ENCODE assay signal across 10 cellular contexts in genomic region chr2:36456227-36456788, GRCh38.
A peak's percentile ranks its signal among the peaks of the same experiment; 100 is the strongest.
DNase-seq lines count a peak whose midpoint lies in the region; ATAC-seq and TF ChIP-seq lines count a peak whose summit lies in the region.
"Had no signal": no experiment of that assay in that cellular context is flagged by ENCODE, and none has a peak within 500 bp of the region (broad histone marks: within the 10 kb centered on the region; RNA-seq: fewer than 3 reads in every experiment).

No MANE protein-coding gene starts in this region.

- ATAC-seq in upper lobe of right lung (peak; percentile 66), GM19463 (IDR thresholded peaks at IDR 0.05; ENCODE audit: unreplicated experiment) (no peak)

- H3K9me3 ChIP-seq in esophagus (ENCODE audit: control insufficient read depth in 2 of 2, insufficient read depth in 1 of 2, low read depth in 1 of 2, low read length in 1 of 2) (no peaks in the 10 kb centered on the region), upper lobe of right lung (no peaks in the 10 kb centered on the region)

- H3K4me1 ChIP-seq in esophagus (ENCODE audit: control insufficient read depth in 2 of 2, insufficient read depth in 2 of 2, low read length in 1 of 2) = peaks cover 0 to 2% of the 10 kb centered on the region in 2 donors
- H3K4me1 ChIP-seq in upper lobe of right lung = peaks cover 44% of the 10 kb centered on the region

- H3K27me3 ChIP-seq in esophagus (ENCODE audit: control insufficient read depth in 1 of 2, insufficient read depth in 2 of 2, low read length in 2 of 2) = no peaks in the 10 kb centered on the region
- H3K27me3 ChIP-seq in upper lobe of right lung = no peaks in the 10 kb centered on the region

- intact Hi-C loops in upper lobe of right lung (cut with DNase I) = no loop called here

- H3K4me3 ChIP-seq in esophagus (ENCODE audit: low read depth in 1 of 2, low read length in 2 of 2) = no peak overlapping the region
- H3K4me3 ChIP-seq in upper lobe of right lung = no peak overlapping the region

- H3K27ac ChIP-seq in esophagus (ENCODE audit: low read depth in 2 of 2, low read length in 1 of 2) (peak overlapping the region; percentile 34 to 52), upper lobe of right lung (peak overlapping the region; percentile 48)

- H3K36me3 ChIP-seq in esophagus (ENCODE audit: control insufficient read depth in 2 of 2, insufficient read depth in 2 of 2, low read length in 1 of 2) (peaks cover 0 to 2% of the 10 kb centered on the region in 2 donors), upper lobe of right lung (peaks cover 23% of the 10 kb centered on the region)

- no peak for TF ChIP-seq CTCF in upper lobe of right lung (IDR thresholded peaks at IDR 0.05)

- WGBS in esophagus, 2 donors = 50 to 64% methylated on average over 11 of the region's 11 CpGs

- DNase-seq in NCI-H2029 treated with DMSO at 0.1 percent for 48 hours (lab: John Stamatoyannopoulos, UW) (peak; percentile 5), NCI-H2029 (lab: John Stamatoyannopoulos, UW) (no peak), mucosa of gallbladder (ENCODE audit: low spot score) (peak; percentile 64), upper lobe of right lung (peak; percentile 72), GM19238 (ENCODE audit: insufficient read length, low spot score) (no peak), NCI-H2081 treated with DMSO at 0.1 percent for 48 hours (lab: John Stamatoyannopoulos, UW) (no peak)
- DNase-seq: 8988T, NCI-H774 had no signal

Comparison
In these comparisons a context has a peak if more than half of its experiments do, and no peak if none do; other contexts are left out.
1. DNase-seq: peak in NCI-H2029 treated with DMSO at 0.1 percent for 48 hours (single experiment), mucosa of gallbladder (single experiment) and upper lobe of right lung (single experiment); none in NCI-H2029 (single experiment), GM19238 (single experiment) and NCI-H2081 treated with DMSO at 0.1 percent for 48 hours (single experiment).